Comparison of ENCODE assay signal across 9 cellular contexts in genomic region chr15:31367730-31368344, GRCh38. TPM values are rescaled to one million over a fixed set of nuclear protein-coding genes. Genes with fewer than 3 reads are reported as not detected.
DNase-seq lines count a peak whose midpoint lies in the region; ATAC-seq and TF ChIP-seq lines count a peak whose summit lies in the region.
"Had no signal": no experiment of that assay in that cellular context is flagged by ENCODE, and none has a peak within 500 bp of the region (broad histone marks: within the 10 kb centered on the region; RNA-seq: fewer than 3 reads in every experiment).

No MANE protein-coding gene starts in this region.

- peaks cover 89% of the 10 kb centered on the region for H3K4me1 ChIP-seq in CD4-positive, alpha-beta memory T cell (ENCODE audit: insufficient read depth, low read length)
- H3K4me1 ChIP-seq in mesodermal cell (ENCODE audit: control insufficient read depth, insufficient read depth, low read length, poor library complexity, severe bottlenecking) (peaks cover 48% of the 10 kb centered on the region), GM23338 (ENCODE audit: insufficient read depth) (peaks cover 72% of the 10 kb centered on the region)

- peaks cover 62 to 95% (median 82%) of the 10 kb centered on the region in 4 donors for H3K4me1 Mint-ChIP-seq in CD4-positive, alpha-beta memory T cell
- H3K4me1 Mint-ChIP-seq in activated T-helper 1 cell treated with anti-CD3 and anti-CD28 coated beads, Interleukin-12 subunit alpha, Interleukin-12 subunit beta, Interleukin-2, Interleukin-4 antibody, amounts not matched to agents 30 ng/mL and 10 ng/mL and 1 ng/mL, durations not matched to agents 14 hours and 24 hours and 36 hours (ENCODE audit: low read depth), result peaks cover 83% of the 10 kb centered on the region
- H3K4me1 Mint-ChIP-seq in GM23338 (peaks cover 78% of the 10 kb centered on the region), mesothelial cell of epicardium (peaks cover 27% of the 10 kb centered on the region)

- no peak overlapping the region for H2AFZ ChIP-seq in GM23338

- peak overlapping the region in 7 of 8 donors; percentile 47 to 89 (median 69) for H3K4me3 Mint-ChIP-seq in CD4-positive, alpha-beta memory T cell
- peak overlapping the region; percentile 77 for H3K4me3 Mint-ChIP-seq in activated T-helper 1 cell treated with anti-CD3 and anti-CD28 coated beads, Interleukin-12 subunit alpha, Interleukin-12 subunit beta, Interleukin-2, Interleukin-4 antibody, amounts not matched to agents 30 ng/mL and 10 ng/mL and 1 ng/mL, durations not matched to agents 14 hours and 24 hours and 36 hours
- H3K4me3 Mint-ChIP-seq in GM23338, result no peak overlapping the region
- no peak overlapping the region for H3K4me3 Mint-ChIP-seq in mesothelial cell of epicardium

- peaks cover 10 to 27% of the 10 kb centered on the region in 2 donors for H3K36me3 Mint-ChIP-seq in CD4-positive, alpha-beta memory T cell
- H3K36me3 Mint-ChIP-seq in activated T-helper 1 cell treated with anti-CD3 and anti-CD28 coated beads, Interleukin-12 subunit alpha, Interleukin-12 subunit beta, Interleukin-2, Interleukin-4 antibody, amounts not matched to agents 30 ng/mL and 10 ng/mL and 1 ng/mL, durations not matched to agents 14 hours and 24 hours and 36 hours (ENCODE audit: low read depth), result peaks cover 34% of the 10 kb centered on the region
- H3K36me3 Mint-ChIP-seq in GM23338 (ENCODE audit: low read depth) (peaks cover 7% of the 10 kb centered on the region; the same call in 1 of the 3 replicates), mesothelial cell of epicardium (peaks cover 16% of the 10 kb centered on the region)

- H3K9me2 ChIP-seq in GM23338 (ENCODE audit: insufficient read depth), result no peaks in the 10 kb centered on the region

- POLR2A ChIA-PET in CD4-positive, alpha-beta memory T cell (lab: Charles Lee; ENCODE audit: partially characterized antibody), result interaction anchor here (0.5 to 23.9 kb wide), 14 partner anchors 10 to 152 kb away, joined by 3 to 562 read pairs (median 28); partner anchors contain the start of gene KLF13

- CTCF ChIA-PET in CD4-positive, alpha-beta memory T cell (lab: Charles Lee; ENCODE audit: partially characterized antibody), result interaction anchor here (1.1 to 11.3 kb wide), 11 partner anchors 11 to 166 kb away, joined by 3 to 137 read pairs (median 33); no protein-coding TSS in a partner anchor

- no peak for DNase-seq in CD4-positive, alpha-beta memory T cell
- peak; percentile 39 for DNase-seq in activated T-helper 1 cell treated with anti-CD3 and anti-CD28 coated beads, Interleukin-12 subunit alpha, Interleukin-12 subunit beta, Interleukin-2, Interleukin-4 antibody, amounts not matched to agents 30 ng/mL and 10 ng/mL and 1 ng/mL, durations not matched to agents 14 hours and 24 hours and 36 hours (ENCODE audit: low spot score)
- DNase-seq in GM23338 (ENCODE audit: low spot score), result no peak
- DNase-seq in OCI-M1 (lab: John Stamatoyannopoulos, UW), result no peak
- DNase-seq in NCI-H1930 (lab: John Stamatoyannopoulos, UW), result no peak
- no peak for DNase-seq in mesothelial cell of epicardium (ENCODE audit: low spot score in 2 of 2, unreplicated experiment in 2 of 2)
- DNase-seq: hypothalamus had no signal

- no peaks in the 10 kb centered on the region for H3F3A ChIP-seq in GM23338 (replicated peaks; ENCODE audit: low read depth)

- no peaks in the 10 kb centered on the region for H3K27me3 ChIP-seq in CD4-positive, alpha-beta memory T cell (ENCODE audit: insufficient read depth, low read length)
- no peaks in the 10 kb centered on the region for H3K27me3 ChIP-seq in GM23338 (ENCODE audit: insufficient read depth)

- TF ChIP-seq CTCF in GM23338 (conservative IDR thresholded peaks at IDR 0.05; ENCODE audit: low read depth in 2 of 2), result no peak
- no peak for TF ChIP-seq CTCF in mesothelial cell of epicardium (IDR thresholded peaks at IDR 0.05; ENCODE audit: unreplicated experiment)

- peaks cover 6% of the 10 kb centered on the region for H3K36me3 ChIP-seq in CD4-positive, alpha-beta memory T cell (ENCODE audit: insufficient read depth, low read length)
- H3K36me3 ChIP-seq in mesodermal cell (ENCODE audit: control insufficient read depth, insufficient read depth, low read length), result peaks cover 6% of the 10 kb centered on the region
- H3K36me3 ChIP-seq in GM23338 (ENCODE audit: insufficient read depth), result no peaks in the 10 kb centered on the region

- intact Hi-C loops in CD4-positive, alpha-beta memory T cell (cut with micrococcal nuclease), result loop anchor here (1.0 to 5.0 kb wide), 3 partner anchors 7 to 376 kb away; partner anchors contain the start of gene MTMR10
- intact Hi-C loops in activated T-helper 1 cell treated with anti-CD3 and anti-CD28 coated beads, Interleukin-12 subunit alpha, Interleukin-12 subunit beta, Interleukin-2, Interleukin-4 antibody, amounts not matched to agents 30 ng/mL and 10 ng/mL and 1 ng/mL, durations not matched to agents 14 hours and 24 hours and 36 hours (cut with micrococcal nuclease), result loop anchor here (1.0 to 10.0 kb wide), 2 partner anchors 42 to 1827 kb away; partner anchors contain the start of genes FMN1 and KLF13

- H3K9me3 ChIP-seq in CD4-positive, alpha-beta memory T cell (ENCODE audit: control insufficient read depth in 1 of 2, low read length in 2 of 2), result no peaks in the 10 kb centered on the region
- H3K9me3 ChIP-seq in mesodermal cell (ENCODE audit: control insufficient read depth, low read length), result no peaks in the 10 kb centered on the region

- peaks cover 4% of the 10 kb centered on the region; the same call in 1 of the 2 replicates for H4K20me1 ChIP-seq in GM23338 (replicated peaks; ENCODE audit: insufficient read depth)

- H3K4me3 ChIP-seq in CD4-positive, alpha-beta memory T cell (ENCODE audit: low read length in 2 of 2), result no peak overlapping the region
- H3K4me3 ChIP-seq in mesodermal cell (ENCODE audit: extremely low read depth, insufficient read depth, low read length, poor library complexity, severe bottlenecking) (no peak overlapping the region), GM23338 (no peak overlapping the region)

- no peaks in the 10 kb centered on the region for H3K27me3 Mint-ChIP-seq in CD4-positive, alpha-beta memory T cell
- H3K27me3 Mint-ChIP-seq in activated T-helper 1 cell treated with anti-CD3 and anti-CD28 coated beads, Interleukin-12 subunit alpha, Interleukin-12 subunit beta, Interleukin-2, Interleukin-4 antibody, amounts not matched to agents 30 ng/mL and 10 ng/mL and 1 ng/mL, durations not matched to agents 14 hours and 24 hours and 36 hours (ENCODE audit: insufficient read depth), result no peaks in the 10 kb centered on the region
- H3K27me3 Mint-ChIP-seq in GM23338 (ENCODE audit: insufficient read depth, low read depth, poor library complexity) (peaks cover 11% of the 10 kb centered on the region), mesothelial cell of epicardium (ENCODE audit: low read depth) (no peaks in the 10 kb centered on the region)

- H3K4me2 ChIP-seq in GM23338, result no peak overlapping the region; the same call in 1 of the 2 replicates

- peak overlapping the region; percentile 51 for H3K27ac ChIP-seq in CD4-positive, alpha-beta memory T cell (ENCODE audit: low read depth, low read length)
- H3K27ac ChIP-seq in mesodermal cell (ENCODE audit: low read depth, low read length, severe bottlenecking) (peak overlapping the region; percentile 45), GM23338 (ENCODE audit: low read depth) (no peak overlapping the region)

- peak; percentile 39 for ATAC-seq in HG02588 (IDR thresholded peaks at IDR 0.05; ENCODE audit: unreplicated experiment)
- no peak for ATAC-seq in GM23338

- peaks cover 0 to 4% (median 0%) of the 10 kb centered on the region in 8 donors for H3K9me3 Mint-ChIP-seq in CD4-positive, alpha-beta memory T cell
- H3K9me3 Mint-ChIP-seq in activated T-helper 1 cell treated with anti-CD3 and anti-CD28 coated beads, Interleukin-12 subunit alpha, Interleukin-12 subunit beta, Interleukin-2, Interleukin-4 antibody, amounts not matched to agents 30 ng/mL and 10 ng/mL and 1 ng/mL, durations not matched to agents 14 hours and 24 hours and 36 hours, result no peaks in the 10 kb centered on the region
- no peaks in the 10 kb centered on the region; the same call in 2 of the 3 replicates for H3K9me3 Mint-ChIP-seq in GM23338
- peaks cover 10% of the 10 kb centered on the region for H3K9me3 Mint-ChIP-seq in mesothelial cell of epicardium

- H3K27ac Mint-ChIP-seq in CD4-positive, alpha-beta memory T cell, result peak overlapping the region; percentile 91 to 98 (median 96)
- H3K27ac Mint-ChIP-seq in activated T-helper 1 cell treated with anti-CD3 and anti-CD28 coated beads, Interleukin-12 subunit alpha, Interleukin-12 subunit beta, Interleukin-2, Interleukin-4 antibody, amounts not matched to agents 30 ng/mL and 10 ng/mL and 1 ng/mL, durations not matched to agents 14 hours and 24 hours and 36 hours, result peak overlapping the region; percentile 99
- no peak overlapping the region for H3K27ac Mint-ChIP-seq in GM23338
- H3K27ac Mint-ChIP-seq in mesothelial cell of epicardium, result no peak overlapping the region

- 89 to 90% methylated on average over 12 to 13 of the region's 13 CpGs for WGBS in mesodermal cell (ENCODE audit: insufficient coverage in 2 of 2), 2 experiments

- peaks cover 50% of the 10 kb centered on the region for H3K79me2 ChIP-seq in GM23338 (replicated peaks; ENCODE audit: insufficient read depth)

TF ChIP-seq in GM23338, 12 proteins besides CTCF, POLR2A, EP300 and RAD21:
- TF ChIP-seq ZNF114 (CRISPR knock-in tag; IDR thresholded peaks at IDR 0.05) (no peak), ETS1 (IDR thresholded peaks at IDR 0.05) (no peak), NANOG (IDR thresholded peaks at IDR 0.05; ENCODE audit: borderline replicate concordance) (no peak)

RNA-seq across cellular contexts. Expression of gene KLF13, which starts 41.2 kb away (rescaled TPM):
- 100 to 1,000 TPM; 197 to 202 TPM for total RNA-seq in CD4-positive, alpha-beta memory T cell
- polyA plus RNA-seq in CD4-positive, alpha-beta memory T cell, result 10 to 100 TPM; 22.0 to 82.2 TPM
- 129 and 137 TPM in 2 replicates for total RNA-seq in activated T-helper 1 cell treated with anti-CD3 and anti-CD28 coated beads, Interleukin-12 subunit alpha, Interleukin-12 subunit beta, Interleukin-2, Interleukin-4 antibody, amounts not matched to agents 30 ng/mL and 10 ng/mL and 1 ng/mL, durations not matched to agents 14 hours and 24 hours and 36 hours
- polyA plus RNA-seq in mesodermal cell (2013, experiment 1 of 2), result 45.0 TPM
- polyA plus RNA-seq in mesodermal cell (2013, experiment 2 of 2), result 49.5 TPM
- 21.5 and 23.5 TPM in 2 replicates for total RNA-seq in GM23338 (2014; rRNA removed; shearing (Covaris generic))
- polyA plus RNA-seq in GM23338 (2016; fragmentation: Nextera tagmentation; extraction: Ambion mirVana), result 28.6 and 35.7 TPM in 2 replicates
- 26.9 to 29.5 TPM (median 28.1 TPM) in 3 replicates for total RNA-seq in mesothelial cell of epicardium

Comparison
In these comparisons a context has a peak if more than half of its experiments do, and no peak if none do; other contexts are left out.
1. H3K27ac Mint-ChIP-seq: peak in CD4-positive, alpha-beta memory T cell (7 of 7) and activated T-helper 1 cell treated with anti-CD3 and anti-CD28 coated beads, Interleukin-12 subunit alpha, Interleukin-12 subunit beta, Interleukin-2, Interleukin-4 antibody, amounts not matched to agents 30 ng/mL and 10 ng/mL and 1 ng/mL, durations not matched to agents 14 hours and 24 hours and 36 hours (single experiment); none in GM23338 (single experiment) and mesothelial cell of epicardium (single experiment).
2. H3K4me3 Mint-ChIP-seq: peak in CD4-positive, alpha-beta memory T cell (7 of 8) and activated T-helper 1 cell treated with anti-CD3 and anti-CD28 coated beads, Interleukin-12 subunit alpha, Interleukin-12 subunit beta, Interleukin-2, Interleukin-4 antibody, amounts not matched to agents 30 ng/mL and 10 ng/mL and 1 ng/mL, durations not matched to agents 14 hours and 24 hours and 36 hours (single experiment); none in GM23338 (single experiment) and mesothelial cell of epicardium (single experiment).